ENCODE assay signal across 8 cellular contexts in the genomic region with DNA sequence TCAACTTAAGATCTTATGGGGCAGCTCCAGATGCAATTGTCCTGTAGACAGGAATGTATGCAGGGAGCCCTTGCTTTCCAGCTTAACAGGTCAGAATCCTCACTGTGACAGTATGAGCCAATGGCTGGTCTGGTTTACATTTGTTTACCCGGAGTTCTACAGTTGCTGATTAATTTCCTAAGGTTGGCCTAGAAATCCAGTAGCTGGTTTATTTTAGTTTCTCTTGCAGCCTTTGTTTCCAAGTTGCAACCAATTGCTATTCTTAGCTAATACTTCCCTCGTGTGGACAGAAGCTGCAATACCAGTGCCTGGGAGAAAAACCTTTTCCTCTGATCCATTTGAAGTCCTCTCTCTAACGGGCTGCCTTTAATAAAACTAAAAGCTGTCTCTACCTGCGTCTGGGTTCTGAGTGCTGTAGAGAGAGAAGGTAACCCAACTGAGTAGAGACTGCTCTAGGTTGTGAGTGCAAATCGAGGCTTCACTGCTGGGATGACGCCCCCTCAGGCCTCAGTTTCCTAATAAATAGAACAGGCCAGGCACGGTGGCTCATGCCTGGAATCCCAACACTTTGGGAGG. TPM values are rescaled to one million over a fixed set of nuclear protein-coding genes. Genes with fewer than 3 reads are reported as not detected.
A peak's percentile ranks its signal among the peaks of the same experiment; 100 is the strongest.
DNase-seq lines count a peak whose midpoint lies in the region; ATAC-seq and TF ChIP-seq lines count a peak whose summit lies in the region.

No MANE protein-coding gene starts in this region.

- H3K36me3 ChIP-seq in MG63 = no peaks in the 10 kb centered on the region
- H3K36me3 ChIP-seq in brain microvascular endothelial cell (replicated peaks) = no peaks in the 10 kb centered on the region

- no peak for ATAC-seq in HG02759 (IDR thresholded peaks at IDR 0.05; ENCODE audit: unreplicated experiment)

- H3K27me3 ChIP-seq in MG63 (no peaks in the 10 kb centered on the region), brain microvascular endothelial cell (replicated peaks) (no peaks in the 10 kb centered on the region)

- H3K27ac ChIP-seq in brain microvascular endothelial cell = no peak overlapping the region

- no peaks in the 10 kb centered on the region for H3K9me3 ChIP-seq in MG63

- in situ Hi-C loops in brain microvascular endothelial cell (cut with HindIII; ENCODE audit: low pct_ligation_motif_present, low sequenced_read_pairs) = no loop called here

- peak; percentile 79 for TF ChIP-seq CTCF in brain microvascular endothelial cell (IDR thresholded peaks at IDR 0.05; ENCODE audit: low read depth, low read length, missing control alignments)

- DNase-seq in activated T-cell treated with anti-CD3 and anti-CD28 coated beads for 24 hours (ENCODE audit: low read depth) = peak; percentile 11
- no peak for DNase-seq in activated T-cell treated with anti-CD3 and anti-CD28 coated beads, Interleukin-2, amount 50 U/mL, for 1 hour
- peak; percentile 10 for DNase-seq in MG63
- peak; percentile 73 for DNase-seq in RKO (ENCODE audit: low spot score)
- DNase-seq in brain microvascular endothelial cell = peak; percentile 48
- DNase-seq in iris pigment epithelial cell (ENCODE audit: low read depth) = peak; percentile 75
- DNase-seq in stimulated activated CD4-positive, alpha-beta T cell treated with anti-CD3 and anti-CD28 coated beads, Interleukin-4, amount 100 ng/mL, for 1 hour = peak; percentile 7

- H3K4me3 ChIP-seq in MG63 (no peak overlapping the region), brain microvascular endothelial cell (ENCODE audit: low read depth, low read length) (no peak overlapping the region)

RNA-seq across cellular contexts. Expression of gene ZNF217, which starts 45.9 kb away (rescaled TPM):
- 15.7 and 22.6 TPM in 2 replicates for total RNA-seq in MG63 (2014; rRNA removed; shearing (Covaris generic); ENCODE audit: low replicate concordance)
